In the genomic region with DNA sequence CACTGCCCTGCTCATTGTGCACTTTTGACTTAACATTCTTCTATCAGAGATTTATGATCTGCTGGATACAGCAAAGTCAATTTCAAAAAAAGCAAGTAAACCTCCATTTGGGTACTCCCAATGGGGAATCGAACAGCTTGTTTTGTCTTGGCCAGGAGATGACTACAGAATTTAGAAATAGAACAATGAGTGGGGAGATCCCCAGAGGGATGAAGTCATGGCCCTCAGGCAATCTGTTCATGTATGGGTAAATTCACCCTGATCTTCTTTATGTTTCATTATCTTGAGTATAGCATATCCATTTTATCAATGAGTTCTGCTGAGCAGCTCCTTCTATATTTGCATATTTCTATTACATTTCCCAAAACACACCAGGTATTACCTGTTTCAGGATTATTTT, we compare ENCODE assay signal across 24 cellular contexts.
A peak's percentile ranks its signal among the peaks of the same experiment; 100 is the strongest.
DNase-seq lines count a peak whose midpoint lies in the region; TF ChIP-seq lines count a peak whose summit lies in the region.
"Had no signal": no experiment of that assay in that cellular context is flagged by ENCODE, and none has a peak within 500 bp of the region (broad histone marks: within the 10 kb centered on the region; RNA-seq: fewer than 3 reads in every experiment).

No MANE protein-coding gene starts in this region.

- no peaks in the 10 kb centered on the region for H3K27me3 ChIP-seq in BE2C

- H3K4me3 ChIP-seq in BE2C (ENCODE audit: low read depth, low read length) (no peak overlapping the region), foreskin fibroblast (ENCODE audit: low read depth in 1 of 2, low read length in 2 of 2) (no peak overlapping the region)
- H3K4me3 ChIP-seq: GM23338, K562 had no signal

- H3K9me3 Mint-ChIP-seq in chondrocyte (ENCODE audit: low read depth) = no peaks in the 10 kb centered on the region
- H3K9me3 Mint-ChIP-seq: GM23338, H9 had no signal

- no peak overlapping the region for H3K27ac Mint-ChIP-seq in chondrocyte (ENCODE audit: unreplicated experiment)
- H3K27ac Mint-ChIP-seq: B cell; CD14-positive monocyte; CD8-positive, alpha-beta memory T cell; GM23338; H9; HFFc6 had no signal

- H3K36me3 Mint-ChIP-seq in chondrocyte (ENCODE audit: low read depth) = no peaks in the 10 kb centered on the region
- H3K36me3 Mint-ChIP-seq: CD14-positive monocyte; CD8-positive, alpha-beta memory T cell had no signal

- H3K4me1 Mint-ChIP-seq in chondrocyte (ENCODE audit: low read depth) = no peaks in the 10 kb centered on the region
- H3K4me1 Mint-ChIP-seq: B cell; CD14-positive monocyte; CD8-positive, alpha-beta memory T cell; GM23338; H9 had no signal

- H3K27me3 Mint-ChIP-seq in chondrocyte (ENCODE audit: low read depth) = peaks cover 2% of the 10 kb centered on the region
- H3K27me3 Mint-ChIP-seq: B cell; CD8-positive, alpha-beta memory T cell had no signal

- no peaks in the 10 kb centered on the region for H3K9me3 ChIP-seq in BE2C

- TF ChIP-seq CTCF in BE2C (IDR thresholded peaks at IDR 0.05; ENCODE audit: low read depth, low read length) = no peak
- no peak for TF ChIP-seq CTCF in chondrocyte (IDR thresholded peaks at IDR 0.05)
- TF ChIP-seq CTCF in foreskin fibroblast (IDR thresholded peaks at IDR 0.05; ENCODE audit: low read depth, low read length) = no peak

- DNase-seq in BE2C (peak; percentile 43), ELR (ENCODE audit: low read depth) (peak; percentile 16), NCI-H2171 treated with DMSO at 0.1 percent for 48 hours (lab: John Stamatoyannopoulos, UW) (peak; percentile 67), cerebellar cortex (ENCODE audit: low spot score) (peak; percentile 6), chondrocyte (ENCODE audit: low spot score) (no peak), posterior cingulate gyrus (no peak), NCI-H2029 treated with DMSO at 0.1 percent for 48 hours (lab: John Stamatoyannopoulos, UW) (no peak), foreskin fibroblast (no peak)
- DNase-seq: CD8-positive, alpha-beta memory T cell; DMS53; GDM1; H9; HFFc6; Kasumi-1; MV-4-11; NCI-H1105 treated with DMSO at 0.1 percent for 48 hours; NCI-H146; NCI-H1930; NCI-H526 treated with DMSO at 0.1 percent for 48 hours; SHP77 had no signal

- intact Hi-C loops in posterior cingulate gyrus (cut with DNase I) = no loop called here

- no peak overlapping the region for H3K4me3 Mint-ChIP-seq in chondrocyte (ENCODE audit: unreplicated experiment)
- H3K4me3 Mint-ChIP-seq: B cell; CD14-positive monocyte; CD8-positive, alpha-beta memory T cell; GM23338; H9; HFFc6 had no signal

- no peaks in the 10 kb centered on the region for H3K4me1 ChIP-seq in BE2C

- H3K36me3 ChIP-seq in BE2C = no peaks in the 10 kb centered on the region

Comparison
In these comparisons a context has a peak if more than half of its experiments do, and no peak if none do; other contexts are left out.
1. DNase-seq: peak in BE2C (single experiment), ELR (single experiment), NCI-H2171 treated with DMSO at 0.1 percent for 48 hours (single experiment) and cerebellar cortex (single experiment); none in chondrocyte (single experiment), posterior cingulate gyrus (0 of 10), NCI-H2029 treated with DMSO at 0.1 percent for 48 hours (single experiment) and foreskin fibroblast (0 of 2).